8 cellular contexts compared by ENCODE assay signal in genomic region chr5:99060306-99061261, GRCh38.
DNase-seq lines count a peak whose midpoint lies in the region; ATAC-seq, FAIRE-seq and TF ChIP-seq lines count a peak whose summit lies in the region.

No MANE protein-coding gene starts in this region.

- H3K4me3 ChIP-seq in fibroblast of pulmonary artery (replicated peaks; ENCODE audit: low read depth, low read length) (no peak overlapping the region), neutrophil (ENCODE audit: low read depth in 1 of 2, low read length in 1 of 2) (no peak overlapping the region)

- H3K27me3 ChIP-seq in neutrophil: peaks cover 10% of the 10 kb centered on the region

- H3K4me1 ChIP-seq in neutrophil (ENCODE audit: control insufficient read depth in 1 of 2, insufficient read depth in 1 of 2, low read depth in 1 of 2, low read length in 1 of 2): peaks cover 0 to 3% of the 10 kb centered on the region in 2 experiments

- DNase-seq in D721Med (ENCODE audit: insufficient read length, low spot score) (peak; percentile 28), RPMI7951 (ENCODE audit: low read depth) (peak; percentile 53), activated T-helper 1 cell treated with Interleukin-2 at 50 U/mL for 16 hours (ENCODE audit: low read depth) (peak; percentile 74), fibroblast of pulmonary artery (ENCODE audit: low read depth) (peak; percentile 79), substantia nigra (lab: John Stamatoyannopoulos, UW) (peak in 36 of 49 donors; percentile 2 to 73 (median 36))

- peak; percentile 77 for TF ChIP-seq RAD21 in Ishikawa (IDR thresholded peaks at IDR 0.05; ENCODE audit: low read depth)

- H3K9me3 ChIP-seq in neutrophil: no peaks in the 10 kb centered on the region

- no peak for TF ChIP-seq EP300 in Ishikawa (IDR thresholded peaks at IDR 0.05; ENCODE audit: borderline replicate concordance)

- H3K27ac ChIP-seq in neutrophil (no peak overlapping the region), substantia nigra (ENCODE audit: low read depth, low read length, poor library complexity, severe bottlenecking) (no peak overlapping the region)

- FAIRE-seq in D721Med (lab: Jason Lieb, UNC): peak; percentile 96

- H3K36me3 ChIP-seq in neutrophil: no peaks in the 10 kb centered on the region

- TF ChIP-seq CTCF in D721Med (IDR thresholded peaks at IDR 0.05; ENCODE audit: insufficient read depth, missing control alignments): peak; percentile 86
- TF ChIP-seq CTCF in fibroblast of pulmonary artery (IDR thresholded peaks at IDR 0.05; ENCODE audit: low read length, missing control alignments): peak; percentile 90
- TF ChIP-seq CTCF in neutrophil (IDR thresholded peaks at IDR 0.05): peak; percentile 80

- peak; percentile 61 for ATAC-seq in GM21381 (IDR thresholded peaks at IDR 0.05; ENCODE audit: unreplicated experiment)

TF ChIP-seq in Ishikawa, 13 proteins besides CTCF, POLR2A, EP300 and RAD21:
- TF ChIP-seq TEAD4 (IDR thresholded peaks at IDR 0.05): no peak
- TF ChIP-seq, protein P1, sequence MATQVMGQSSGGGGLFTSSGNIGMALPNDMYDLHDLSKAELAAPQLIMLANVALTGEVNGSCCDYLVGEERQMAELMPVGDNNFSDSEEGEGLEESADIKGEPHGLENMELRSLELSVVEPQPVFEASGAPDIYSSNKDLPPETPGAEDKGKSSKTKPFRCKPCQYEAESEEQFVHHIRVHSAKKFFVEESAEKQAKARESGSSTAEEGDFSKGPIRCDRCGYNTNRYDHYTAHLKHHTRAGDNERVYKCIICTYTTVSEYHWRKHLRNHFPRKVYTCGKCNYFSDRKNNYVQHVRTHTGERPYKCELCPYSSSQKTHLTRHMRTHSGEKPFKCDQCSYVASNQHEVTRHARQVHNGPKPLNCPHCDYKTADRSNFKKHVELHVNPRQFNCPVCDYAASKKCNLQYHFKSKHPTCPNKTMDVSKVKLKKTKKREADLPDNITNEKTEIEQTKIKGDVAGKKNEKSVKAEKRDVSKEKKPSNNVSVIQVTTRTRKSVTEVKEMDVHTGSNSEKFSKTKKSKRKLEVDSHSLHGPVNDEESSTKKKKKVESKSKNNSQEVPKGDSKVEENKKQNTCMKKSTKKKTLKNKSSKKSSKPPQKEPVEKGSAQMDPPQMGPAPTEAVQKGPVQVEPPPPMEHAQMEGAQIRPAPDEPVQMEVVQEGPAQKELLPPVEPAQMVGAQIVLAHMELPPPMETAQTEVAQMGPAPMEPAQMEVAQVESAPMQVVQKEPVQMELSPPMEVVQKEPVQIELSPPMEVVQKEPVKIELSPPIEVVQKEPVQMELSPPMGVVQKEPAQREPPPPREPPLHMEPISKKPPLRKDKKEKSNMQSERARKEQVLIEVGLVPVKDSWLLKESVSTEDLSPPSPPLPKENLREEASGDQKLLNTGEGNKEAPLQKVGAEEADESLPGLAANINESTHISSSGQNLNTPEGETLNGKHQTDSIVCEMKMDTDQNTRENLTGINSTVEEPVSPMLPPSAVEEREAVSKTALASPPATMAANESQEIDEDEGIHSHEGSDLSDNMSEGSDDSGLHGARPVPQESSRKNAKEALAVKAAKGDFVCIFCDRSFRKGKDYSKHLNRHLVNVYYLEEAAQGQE (IDR thresholded peaks at IDR 0.05; ENCODE audit: low read depth): no peak
- TF ChIP-seq CEBPB (IDR thresholded peaks at IDR 0.05): no peak
- no peak for TF ChIP-seq TCF12 (IDR thresholded peaks at IDR 0.05; ENCODE audit: low read depth)
- no peak for TF ChIP-seq FOXM1 (IDR thresholded peaks at IDR 0.05; ENCODE audit: borderline replicate concordance, low read depth)
- no peak for TF ChIP-seq EGR1 (IDR thresholded peaks at IDR 0.05)
- TF ChIP-seq ZBTB7A (IDR thresholded peaks at IDR 0.05; ENCODE audit: low read depth): no peak
- TF ChIP-seq TAF1 (IDR thresholded peaks at IDR 0.05; ENCODE audit: low read depth): no peak
- no peak for TF ChIP-seq NFIC (IDR thresholded peaks at IDR 0.05)
- TF ChIP-seq, protein P2, sequence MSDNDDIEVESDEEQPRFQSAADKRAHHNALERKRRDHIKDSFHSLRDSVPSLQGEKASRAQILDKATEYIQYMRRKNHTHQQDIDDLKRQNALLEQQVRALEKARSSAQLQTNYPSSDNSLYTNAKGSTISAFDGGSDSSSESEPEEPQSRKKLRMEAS (IDR thresholded peaks at IDR 0.05): no peak
- no peak for TF ChIP-seq CREB1 (IDR thresholded peaks at IDR 0.05; ENCODE audit: low read depth)
- TF ChIP-seq, protein P3, sequence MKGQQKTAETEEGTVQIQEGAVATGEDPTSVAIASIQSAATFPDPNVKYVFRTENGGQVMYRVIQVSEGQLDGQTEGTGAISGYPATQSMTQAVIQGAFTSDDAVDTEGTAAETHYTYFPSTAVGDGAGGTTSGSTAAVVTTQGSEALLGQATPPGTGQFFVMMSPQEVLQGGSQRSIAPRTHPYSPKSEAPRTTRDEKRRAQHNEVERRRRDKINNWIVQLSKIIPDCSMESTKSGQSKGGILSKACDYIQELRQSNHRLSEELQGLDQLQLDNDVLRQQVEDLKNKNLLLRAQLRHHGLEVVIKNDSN (IDR thresholded peaks at IDR 0.05): no peak
- no peak for TF ChIP-seq YY1 (IDR thresholded peaks at IDR 0.05; ENCODE audit: low read depth)

Comparison
In these comparisons a context has a peak if more than half of its experiments do, and no peak if none do; other contexts are left out.
1. DNase-seq: peak in every context shown above with its lines; median percentile 79 in fibroblast of pulmonary artery; 74 in activated T-helper 1 cell treated with Interleukin-2 at 50 U/mL for 16 hours; 53 in RPMI7951; 36 in substantia nigra; 28 in D721Med.